ENCODE assay signal across 1 cellular context in genomic region chr6:144411506-144412165, GRCh38.
A peak's percentile ranks its signal among the peaks of the same experiment; 100 is the strongest.
TF ChIP-seq lines count a peak whose summit lies in the region.

No MANE protein-coding gene starts in this region.

TF ChIP-seq in HEK293, 187 proteins besides CTCF, POLR2A, EP300 and RAD21 (continued from another document):
- 0 out of 2 replicates have a peak, but pooled peaks have one; percentile 10 for TF ChIP-seq FEZF1 (tag by site-specific recombination; IDR thresholded peaks at IDR 0.05)
- no peak for TF ChIP-seq ZNF423 (tag by site-specific recombination; IDR thresholded peaks at IDR 0.05)
- no peak for TF ChIP-seq ZNF677 (tag by site-specific recombination; IDR thresholded peaks at IDR 0.05)
- TF ChIP-seq ZNF366 (tag by site-specific recombination; conservative IDR thresholded peaks at IDR 0.05) = peak; percentile 42
- TF ChIP-seq ZNF692 (tag by site-specific recombination; IDR thresholded peaks at IDR 0.05) = no peak
- peak; percentile 48; the same call in 1 of the 2 replicates for TF ChIP-seq PRDM6 (tag by site-specific recombination; IDR thresholded peaks at IDR 0.05)
- TF ChIP-seq ZNF707 (tag by site-specific recombination; IDR thresholded peaks at IDR 0.05) = no peak
- no peak for TF ChIP-seq HOXC10 (CRISPR knock-in tag; IDR thresholded peaks at IDR 0.05)
- TF ChIP-seq SP3 (tag by site-specific recombination; IDR thresholded peaks at IDR 0.05) = no peak
- TF ChIP-seq ZNF391 (tag by site-specific recombination; IDR thresholded peaks at IDR 0.05; ENCODE audit: borderline replicate concordance, low read depth) = no peak
- no peak for TF ChIP-seq SP2 (tag by site-specific recombination; IDR thresholded peaks at IDR 0.05)
- no peak for TF ChIP-seq OSR2 (tag by site-specific recombination; IDR thresholded peaks at IDR 0.05)
- TF ChIP-seq MEIS1 (CRISPR knock-in tag; IDR thresholded peaks at IDR 0.05; ENCODE audit: borderline replicate concordance) = no peak
- no peak for TF ChIP-seq ZNF530 (tag by site-specific recombination; IDR thresholded peaks at IDR 0.05; ENCODE audit: low read depth)
- peak; percentile 44; the same call in 1 of the 2 replicates for TF ChIP-seq ZBTB17 (tag by site-specific recombination; IDR thresholded peaks at IDR 0.05)
- TF ChIP-seq RBAK (tag by site-specific recombination; IDR thresholded peaks at IDR 0.05) = no peak
- TF ChIP-seq ZNF362 (tag by site-specific recombination; IDR thresholded peaks at IDR 0.05) = no peak
- no peak for TF ChIP-seq INSM2 (tag by site-specific recombination; IDR thresholded peaks at IDR 0.05)
- peak; percentile 39; the same call in 1 of the 2 replicates for TF ChIP-seq TSHZ1 (tag by site-specific recombination; IDR thresholded peaks at IDR 0.05; ENCODE audit: borderline replicate concordance)
- no peak for TF ChIP-seq ZFP41 (tag by site-specific recombination; IDR thresholded peaks at IDR 0.05; ENCODE audit: borderline replicate concordance)
- TF ChIP-seq ZNF354C (tag by site-specific recombination; IDR thresholded peaks at IDR 0.05; ENCODE audit: borderline replicate concordance, low read depth) = no peak
- no peak for TF ChIP-seq ZNF37A (tag by site-specific recombination; IDR thresholded peaks at IDR 0.05)
- no peak for TF ChIP-seq ZNF76 (tag by site-specific recombination; IDR thresholded peaks at IDR 0.05; ENCODE audit: borderline replicate concordance, low read depth)
